In genomic region chr2:231545105-231545902, GRCh38 we compare ENCODE assay signal across 8 cellular contexts. TPM values are rescaled to one million over a fixed set of nuclear protein-coding genes. Genes with fewer than 3 reads are reported as not detected.
DNase-seq lines count a peak whose midpoint lies in the region; ATAC-seq lines count a peak whose summit lies in the region.

No MANE protein-coding gene starts in this region.

- DNase-seq in A172 (ENCODE audit: low spot score) (peak; percentile 79), SW480 (ENCODE audit: low spot score) (peak; percentile 61), non-pigmented ciliary epithelial cell (ENCODE audit: low read depth) (peak; percentile 67), NCI-H2171 (lab: John Stamatoyannopoulos, UW) (no peak), NCI-H146 treated with DMSO at 0.1 percent for 48 hours (lab: John Stamatoyannopoulos, UW; ENCODE audit: unreplicated experiment) (no peak)
- DNase-seq in effector memory CD8-positive, alpha-beta T cell = peak; percentile 29 to 35 (median 32)

- ATAC-seq in GM19035 (IDR thresholded peaks at IDR 0.05; ENCODE audit: unreplicated experiment) (peak; percentile 99), HG03159 (IDR thresholded peaks at IDR 0.05; ENCODE audit: unreplicated experiment) (peak; percentile 97)
- peak; percentile 87 for ATAC-seq in effector memory CD8-positive, alpha-beta T cell (replicated peaks)

- H3K9me3 Mint-ChIP-seq in effector memory CD8-positive, alpha-beta T cell = peaks cover 0 to 4% of the 10 kb centered on the region in 2 donors

- H3K4me3 Mint-ChIP-seq in effector memory CD8-positive, alpha-beta T cell = peak overlapping the region; percentile 84 to 88

- no peaks in the 10 kb centered on the region for H3K27me3 Mint-ChIP-seq in effector memory CD8-positive, alpha-beta T cell

- H3K4me1 Mint-ChIP-seq in effector memory CD8-positive, alpha-beta T cell (ENCODE audit: low read depth in 2 of 2) = peaks cover 45 to 66% of the 10 kb centered on the region in 2 donors

- H3K27ac Mint-ChIP-seq in effector memory CD8-positive, alpha-beta T cell = peak overlapping the region; percentile 93 to 96

- H3K36me3 Mint-ChIP-seq in effector memory CD8-positive, alpha-beta T cell (ENCODE audit: insufficient read depth) = peaks cover 8% of the 10 kb centered on the region

RNA-seq across cellular contexts. Expression of gene NMUR1, which starts 15.1 kb away (rescaled TPM):
- not detected in 2 replicates for total RNA-seq in A172 (2014; rRNA removed; shearing (Covaris generic))

RNA-seq across cellular contexts. Expression of gene TEX44, which starts 47.4 kb away (rescaled TPM):
- not detected in 2 replicates for total RNA-seq in A172 (2014; rRNA removed; shearing (Covaris generic))

Comparison
In these comparisons a context has a peak if more than half of its experiments do, and no peak if none do; other contexts are left out.
1. DNase-seq: peak in A172 (single experiment), SW480 (single experiment), effector memory CD8-positive, alpha-beta T cell (3 of 3) and non-pigmented ciliary epithelial cell (single experiment); none in NCI-H2171 (single experiment) and NCI-H146 treated with DMSO at 0.1 percent for 48 hours (single experiment).
2. Peak in every context shown above with its lines, with median percentiles within 50 percentile points of each other: ATAC-seq.